Comparison of ENCODE assay signal across 17 cellular contexts in genomic region chr1:44312652-44313196, GRCh38. TPM values are rescaled to one million over a fixed set of nuclear protein-coding genes. Genes with fewer than 3 reads are reported as not detected.
DNase-seq lines count a peak whose midpoint lies in the region; ATAC-seq and TF ChIP-seq lines count a peak whose summit lies in the region.
"Had no signal": no experiment of that assay in that cellular context is flagged by ENCODE, and none has a peak within 500 bp of the region (broad histone marks: within the 10 kb centered on the region; RNA-seq: fewer than 3 reads in every experiment).

No MANE protein-coding gene starts in this region.

- H3F3A ChIP-seq in neural progenitor cell (ENCODE audit: low read depth), result peaks cover 30% of the 10 kb centered on the region

- 82 to 84% methylated on average over 2 to 6 of the region's 6 CpGs for WGBS in endodermal cell (ENCODE audit: insufficient coverage in 1 of 2, insufficient read length in 1 of 2), 2 experiments
- WGBS in aorta, 2 donors, result 69 to 73% methylated on average over 6 of the region's 6 CpGs

- no peaks in the 10 kb centered on the region for H3K27me3 Mint-ChIP-seq in activated naive CD4-positive, alpha-beta T cell treated with anti-CD3 and anti-CD28 coated beads for 36 hours (ENCODE audit: low read depth)
- H3K27me3 Mint-ChIP-seq in endodermal cell (ENCODE audit: insufficient read depth) (no peaks in the 10 kb centered on the region), neural progenitor cell (ENCODE audit: insufficient read depth, low read depth) (peaks cover 3% of the 10 kb centered on the region)
- H3K27me3 Mint-ChIP-seq: CD4-positive, alpha-beta T cell had no signal

- DNase-seq in activated naive CD4-positive, alpha-beta T cell treated with anti-CD3 and anti-CD28 coated beads for 36 hours, result no peak
- no peak for DNase-seq in activated naive CD4-positive, alpha-beta T cell (lab: John Stamatoyannopoulos, UW)
- DNase-seq in endodermal cell (no peak), neural progenitor cell (ENCODE audit: low spot score) (peak; percentile 59), aorta (no peak), epidermal melanocyte (ENCODE audit: insufficient read length, low spot score) (no peak), NCI-H2081 (lab: John Stamatoyannopoulos, UW) (no peak), omental fat pad (ENCODE audit: low spot score) (no peak)
- DNase-seq: ACHN; C1 segment of cervical spinal cord; Calu3; CD4-positive, alpha-beta T cell; DMS 273 treated with DMSO at 0.1 percent for 48 hours; GM23248 had no signal

- CTCF ChIA-PET in activated naive CD4-positive, alpha-beta T cell treated with anti-CD3 and anti-CD28 coated beads for 36 hours (lab: Charles Lee), result interaction anchor here (1.2 to 5.3 kb wide), 2 partner anchors 95 to 281 kb away, joined by 3 to 34 read pairs; no protein-coding TSS in a partner anchor

- H3K27me3 ChIP-seq in endodermal cell (ENCODE audit: control insufficient read depth, insufficient read depth, low read length, poor library complexity, severe bottlenecking), result no peaks in the 10 kb centered on the region
- no peaks in the 10 kb centered on the region for H3K27me3 ChIP-seq in neural progenitor cell
- no peaks in the 10 kb centered on the region for H3K27me3 ChIP-seq in aorta (ENCODE audit: control insufficient read depth in 1 of 2, insufficient read depth in 2 of 2, low read length in 1 of 2)

- peaks cover 41% of the 10 kb centered on the region for H3K36me3 ChIP-seq in endodermal cell (ENCODE audit: control insufficient read depth, insufficient read depth, low read length)
- no peaks in the 10 kb centered on the region for H3K36me3 ChIP-seq in neural progenitor cell
- H3K36me3 ChIP-seq in aorta (ENCODE audit: control insufficient read depth in 1 of 2, insufficient read depth in 2 of 2, low read length in 1 of 2), result peaks cover 2 to 13% of the 10 kb centered on the region in 2 donors

- no peak overlapping the region for H2AFZ ChIP-seq in neural progenitor cell (replicated peaks)
- H2AFZ ChIP-seq: GM23248 had no signal

- H3K9me3 ChIP-seq in endodermal cell (ENCODE audit: control insufficient read depth, low read length) (peaks cover 7% of the 10 kb centered on the region), neural progenitor cell (ENCODE audit: low read depth) (no peaks in the 10 kb centered on the region), aorta (ENCODE audit: control insufficient read depth, low read length) (no peaks in the 10 kb centered on the region)

- no peaks in the 10 kb centered on the region for H3K79me2 ChIP-seq in neural progenitor cell (ENCODE audit: low read depth)

- H3K4me2 ChIP-seq in neural progenitor cell, result peak overlapping the region; percentile 9

- H3K27ac ChIP-seq in endodermal cell (ENCODE audit: low read depth, low read length), result peak overlapping the region; percentile 21
- H3K27ac ChIP-seq in neural progenitor cell, result peak overlapping the region; percentile 77
- no peak overlapping the region for H3K27ac ChIP-seq in aorta (ENCODE audit: low read depth in 1 of 2, low read length in 2 of 2)
- H3K27ac ChIP-seq: GM23248, HL-60 had no signal

- TF ChIP-seq CTCF in endodermal cell (conservative IDR thresholded peaks at IDR 0.05), result no peak
- TF ChIP-seq CTCF in neural progenitor cell (IDR thresholded peaks at IDR 0.05), result no peak
- no peak for TF ChIP-seq CTCF in omental fat pad (IDR thresholded peaks at IDR 0.05)

- H3K4me3 Mint-ChIP-seq in activated naive CD4-positive, alpha-beta T cell treated with anti-CD3 and anti-CD28 coated beads for 36 hours, result no peak overlapping the region
- H3K4me3 Mint-ChIP-seq in endodermal cell (no peak overlapping the region), neural progenitor cell (no peak overlapping the region)
- H3K4me3 Mint-ChIP-seq: CD4-positive, alpha-beta T cell had no signal

- H3K27ac Mint-ChIP-seq in activated naive CD4-positive, alpha-beta T cell treated with anti-CD3 and anti-CD28 coated beads for 36 hours, result peak overlapping the region; percentile 41
- H3K27ac Mint-ChIP-seq in endodermal cell, result no peak overlapping the region
- no peak overlapping the region for H3K27ac Mint-ChIP-seq in neural progenitor cell
- H3K27ac Mint-ChIP-seq: CD4-positive, alpha-beta T cell had no signal

- H3K4me1 ChIP-seq in endodermal cell (ENCODE audit: control insufficient read depth, insufficient read depth, low read length) (peaks cover 35% of the 10 kb centered on the region), neural progenitor cell (peaks cover 50% of the 10 kb centered on the region), aorta (ENCODE audit: control insufficient read depth in 1 of 2, insufficient read depth in 2 of 2, low read length in 2 of 2) (no peaks in the 10 kb centered on the region)

- no peak overlapping the region for H3K4me3 ChIP-seq in endodermal cell (ENCODE audit: low read length)
- no peak overlapping the region for H3K4me3 ChIP-seq in neural progenitor cell
- H3K4me3 ChIP-seq in aorta (ENCODE audit: low read length in 2 of 2), result no peak overlapping the region
- H3K4me3 ChIP-seq: GM12878, GM23248 had no signal

- H3K36me3 Mint-ChIP-seq in activated naive CD4-positive, alpha-beta T cell treated with anti-CD3 and anti-CD28 coated beads for 36 hours (ENCODE audit: low read depth), result peaks cover 32% of the 10 kb centered on the region
- peaks cover 41% of the 10 kb centered on the region for H3K36me3 Mint-ChIP-seq in endodermal cell (ENCODE audit: low read depth)
- peaks cover 30% of the 10 kb centered on the region for H3K36me3 Mint-ChIP-seq in neural progenitor cell

- H3K9ac ChIP-seq in endodermal cell (ENCODE audit: extremely low read depth, low read length, poor library complexity, severe bottlenecking), result no peak overlapping the region
- no peak overlapping the region for H3K9ac ChIP-seq in neural progenitor cell
- H3K9ac ChIP-seq: GM23248 had no signal

- no peaks in the 10 kb centered on the region for H3K9me3 Mint-ChIP-seq in activated naive CD4-positive, alpha-beta T cell treated with anti-CD3 and anti-CD28 coated beads for 36 hours
- H3K9me3 Mint-ChIP-seq in endodermal cell, result no peaks in the 10 kb centered on the region
- H3K9me3 Mint-ChIP-seq in neural progenitor cell, result no peaks in the 10 kb centered on the region
- H3K9me3 Mint-ChIP-seq: CD4-positive, alpha-beta T cell had no signal

- H3K4me1 Mint-ChIP-seq in activated naive CD4-positive, alpha-beta T cell treated with anti-CD3 and anti-CD28 coated beads for 36 hours (ENCODE audit: low read depth), result no peaks in the 10 kb centered on the region
- H3K4me1 Mint-ChIP-seq in endodermal cell (peaks cover 54% of the 10 kb centered on the region), neural progenitor cell (peaks cover 41% of the 10 kb centered on the region)

- intact Hi-C loops in activated naive CD4-positive, alpha-beta T cell treated with anti-CD3 and anti-CD28 coated beads for 36 hours (cut with micrococcal nuclease), result no loop called here
- intact Hi-C loops in aorta (cut with DNase I), result no loop called here

- H4K20me1 ChIP-seq in neural progenitor cell (ENCODE audit: low read depth), result peaks cover 69% of the 10 kb centered on the region

- ATAC-seq in aorta (ENCODE audit: low FRiP score) (peak; percentile 62), omental fat pad (ENCODE audit: low FRiP score) (no peak)
- ATAC-seq: GM12878, HCT116 had no signal

RNA-seq across cellular contexts. Expression of gene ERI3, which starts 42.3 kb away (rescaled TPM):
- 10 to 100 TPM; 42.4 to 43.0 TPM for total RNA-seq in activated naive CD4-positive, alpha-beta T cell treated with anti-CD3 and anti-CD28 coated beads for 36 hours
- 10 to 100 TPM; 71.9 to 92.1 TPM for total RNA-seq in endodermal cell
- polyA plus RNA-seq in endodermal cell (2013, experiment 1 of 2), result 56.5 TPM
- 59.4 TPM for polyA plus RNA-seq in endodermal cell (2013, experiment 2 of 2)
- 31.0 and 68.3 TPM in 2 replicates for total RNA-seq in neural progenitor cell (ENCODE audit: low replicate concordance)
- 10 to 100 TPM; 44.2 to 45.5 TPM for total RNA-seq in aorta
- 10 to 100 TPM; 31.4 to 55.2 TPM for polyA plus RNA-seq in aorta
- 10 to 100 TPM; 27.6 to 36.3 (median 31.2) TPM for total RNA-seq in omental fat pad

Comparison
In these comparisons a context has a peak if more than half of its experiments do, and no peak if none do; other contexts are left out.
1. H3K27ac ChIP-seq: peak in endodermal cell (single experiment) and neural progenitor cell (single experiment); none in aorta (0 of 2).